ENCODE assay signal across 7 cellular contexts in the genomic region with DNA sequence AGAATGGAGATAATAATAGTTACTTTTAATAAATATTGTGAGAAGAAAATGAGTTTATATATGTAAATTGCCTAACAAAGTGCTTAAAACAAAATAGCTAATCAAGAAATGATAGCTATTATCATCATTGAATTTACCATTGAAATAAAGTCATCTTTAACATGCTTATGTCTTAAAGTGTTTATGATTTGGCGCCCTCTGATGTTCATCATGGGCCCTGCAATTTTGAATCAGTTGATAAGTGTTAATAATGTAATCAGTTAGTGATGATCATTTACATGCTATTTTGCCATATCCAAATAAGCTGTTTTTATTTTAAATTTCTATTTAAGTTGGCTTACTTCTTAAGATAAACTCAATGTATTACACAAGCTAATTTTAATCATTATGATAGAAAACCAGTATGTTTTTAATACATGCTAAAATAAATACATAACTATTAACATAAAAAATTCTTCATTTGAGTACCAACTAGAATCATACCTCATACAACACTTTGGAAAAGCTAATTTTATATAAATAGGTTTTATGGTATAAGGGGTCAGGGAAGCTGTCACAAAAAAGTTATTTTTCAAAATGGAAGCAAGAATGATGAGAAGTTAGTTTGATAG. TPM values are rescaled to one million over a fixed set of nuclear protein-coding genes. Genes with fewer than 3 reads are reported as not detected.
DNase-seq lines count a peak whose midpoint lies in the region; ATAC-seq and TF ChIP-seq lines count a peak whose summit lies in the region.

No MANE protein-coding gene starts in this region.

- POLR2A ChIA-PET in OCI-LY7 (lab: Charles Lee), result interaction anchor here (0.6 to 1.1 kb wide), 3 partner anchors 17 to 102 kb away, joined by 3 read pairs; no protein-coding TSS in a partner anchor

- DNase-seq in OCI-LY7 (ENCODE audit: low spot score) (peak; percentile 41), amniotic epithelial cell (ENCODE audit: low read depth) (peak; percentile 44), immature natural killer cell (peak; percentile 26 to 36 (median 29))
- peak; percentile 42 for DNase-seq in stimulated activated CD4-positive, alpha-beta T cell treated with anti-CD3 and anti-CD28 coated beads, Interleukin-4, amount 100 ng/mL, for 1 hour
- no peak for DNase-seq in NK-92 treated with Interleukin-12 subunit alpha and Interleukin-12 subunit beta, amount 100 ng/mL, for 24 hours (lab: John Stamatoyannopoulos, UW)

- H4K20me1 ChIP-seq in OCI-LY7 (ENCODE audit: insufficient read depth, low read length), result no peaks in the 10 kb centered on the region

- CTCF ChIA-PET in OCI-LY7 (lab: Charles Lee; ENCODE audit: unreplicated experiment), result interaction anchor here (0.6 kb wide), 1 partner anchor 169 kb away, joined by 4 read pairs; no protein-coding TSS in a partner anchor

- H2AFZ ChIP-seq in OCI-LY7 (ENCODE audit: low read length), result no peak overlapping the region

- H3K4me2 ChIP-seq in OCI-LY7 (ENCODE audit: low read length), result no peak overlapping the region

- H3K36me3 Mint-ChIP-seq in immature natural killer cell, result peaks cover 17 to 22% (median 21%) of the 10 kb centered on the region in 3 donors

- no peak overlapping the region for H3K4me3 ChIP-seq in OCI-LY7 (ENCODE audit: low read depth, low read length, poor library complexity, severe bottlenecking)

- no peaks in the 10 kb centered on the region for H3K4me1 Mint-ChIP-seq in immature natural killer cell

- no peaks in the 10 kb centered on the region for H3K79me2 ChIP-seq in OCI-LY7 (ENCODE audit: insufficient read depth, low read depth, low read length)

- no peak overlapping the region for H3K27ac ChIP-seq in OCI-LY7 (ENCODE audit: low read depth, low read length, poor library complexity, severe bottlenecking)

- no peak overlapping the region for H3K27ac Mint-ChIP-seq in immature natural killer cell

- BruUV-seq in OCI-LY7 (replicated peaks; lab: Mats Ljungman, UMichigan), result no TSS peak

- no peaks in the 10 kb centered on the region for H3K9me2 ChIP-seq in OCI-LY7 (ENCODE audit: insufficient read depth, low read length)

- peak; percentile 42; the same call in 1 of the 2 replicates for TF ChIP-seq CTCF in GM12874 (IDR thresholded peaks at IDR 0.05; ENCODE audit: insufficient read depth, low read depth, low read length)
- TF ChIP-seq CTCF in OCI-LY7 (conservative IDR thresholded peaks at IDR 0.05; ENCODE audit: low read length), result peak; percentile 93

- no peak overlapping the region for H3K4me3 Mint-ChIP-seq in immature natural killer cell

- no peaks in the 10 kb centered on the region for H3K36me3 ChIP-seq in OCI-LY7 (ENCODE audit: insufficient read depth, low read length)

- intact Hi-C loops in OCI-LY7 (cut with micrococcal nuclease; ENCODE audit: unreplicated experiment), result loop anchor here (5.0 to 10.0 kb wide), 2 partner anchors 242 to 1310 kb away; partner anchors contain the start of gene NKAIN2

- peaks cover 12 to 32% (median 27%) of the 10 kb centered on the region in 6 donors for H3K9me3 Mint-ChIP-seq in immature natural killer cell

- H3K9me3 ChIP-seq in OCI-LY7 (ENCODE audit: low read length), result peaks cover 10% of the 10 kb centered on the region; the same call in 1 of the 2 replicates

- peak; percentile 46 for ATAC-seq in HG03565 (IDR thresholded peaks at IDR 0.05; ENCODE audit: unreplicated experiment)

- H3K27me3 Mint-ChIP-seq in immature natural killer cell (ENCODE audit: low read depth in 3 of 3), result peaks cover 0 to 3% (median 1%) of the 10 kb centered on the region in 3 donors

- no peaks in the 10 kb centered on the region for H3K4me1 ChIP-seq in OCI-LY7 (ENCODE audit: insufficient read depth, low read length, poor library complexity, severe bottlenecking)

RNA-seq across cellular contexts. Expression of gene TPD52L1, which starts 39.2 kb away (rescaled TPM):
- total RNA-seq in OCI-LY7 (2014; rRNA removed; shearing (Covaris generic)), result not detected in 2 replicates
- not detected in 2 replicates for total RNA-seq in OCI-LY7 (2022)
- 1 to 10 TPM; 2.2 to 5.2 (median 4.4) TPM for polyA plus RNA-seq in immature natural killer cell
